ENCODE assay signal across 8 cellular contexts in the genomic region with DNA sequence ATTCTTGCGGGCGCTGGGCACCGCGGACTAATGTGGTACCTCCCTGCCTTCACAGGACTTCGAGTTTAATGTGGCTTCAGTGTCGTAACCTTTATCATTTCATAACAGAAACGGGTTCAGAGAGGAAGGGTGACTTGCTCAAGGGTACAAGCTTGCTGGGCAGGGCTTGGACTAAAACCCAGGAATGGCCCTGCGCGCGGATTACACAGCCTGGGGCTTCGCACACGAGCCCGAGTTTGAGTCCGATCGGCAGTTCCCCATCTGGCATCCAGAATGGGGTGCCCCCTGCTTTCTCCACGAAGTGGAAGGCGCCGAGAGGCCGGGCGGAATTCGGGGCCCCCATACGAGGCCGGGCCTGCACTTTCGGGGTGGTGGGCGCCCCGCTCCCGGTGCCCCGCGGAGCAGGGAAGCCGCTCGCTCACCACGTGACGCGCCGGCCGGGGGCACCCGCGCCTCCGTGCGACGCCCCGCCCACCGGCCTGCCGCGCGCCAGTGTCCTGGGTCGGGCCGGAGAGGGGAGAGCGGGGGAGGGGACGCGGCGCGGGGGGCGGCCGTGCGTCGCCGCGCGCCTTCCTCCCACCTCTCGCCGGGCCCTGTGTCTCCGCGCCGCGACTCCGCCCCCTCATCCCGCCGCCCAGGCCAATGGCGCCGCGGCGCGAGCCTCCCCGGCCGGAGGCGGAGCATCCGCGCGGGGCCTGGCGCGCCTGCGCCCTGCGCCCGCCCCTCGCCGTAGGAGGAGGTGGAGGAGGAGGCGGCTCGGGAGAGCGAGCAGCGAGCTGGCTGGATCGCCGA. TPM values are rescaled to one million over a fixed set of nuclear protein-coding genes. Genes with fewer than 3 reads are reported as not detected.
DNase-seq lines count a peak whose midpoint lies in the region; ATAC-seq, FAIRE-seq and TF ChIP-seq lines count a peak whose summit lies in the region.

A gene with protein sequence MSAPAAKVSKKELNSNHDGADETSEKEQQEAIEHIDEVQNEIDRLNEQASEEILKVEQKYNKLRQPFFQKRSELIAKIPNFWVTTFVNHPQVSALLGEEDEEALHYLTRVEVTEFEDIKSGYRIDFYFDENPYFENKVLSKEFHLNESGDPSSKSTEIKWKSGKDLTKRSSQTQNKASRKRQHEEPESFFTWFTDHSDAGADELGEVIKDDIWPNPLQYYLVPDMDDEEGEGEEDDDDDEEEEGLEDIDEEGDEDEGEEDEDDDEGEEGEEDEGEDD (plus strand): TSS at position 722 of the 792 bp plus-strand sequence. CDS start 361 bp downstream, outside the sequence.

- H4K20me1 ChIP-seq in SU-DHL-6 (ENCODE audit: low read depth, low read length): peaks cover 22% of the 10 kb centered on the region

- no peaks in the 10 kb centered on the region for H3K9me3 Mint-ChIP-seq in activated naive CD8-positive, alpha-beta T cell treated with anti-CD3 and anti-CD28 coated beads, Interleukin-2, amount 10 ng/mL, durations not matched to agents 7 days and 5 days

- peaks cover 56% of the 10 kb centered on the region for H3K4me1 Mint-ChIP-seq in activated naive CD8-positive, alpha-beta T cell treated with anti-CD3 and anti-CD28 coated beads, Interleukin-2, amount 10 ng/mL, durations not matched to agents 7 days and 5 days

- H3K36me3 Mint-ChIP-seq in activated naive CD8-positive, alpha-beta T cell treated with anti-CD3 and anti-CD28 coated beads, Interleukin-2, amount 10 ng/mL, durations not matched to agents 7 days and 5 days: peaks cover 23% of the 10 kb centered on the region

- peak; percentile 70 for ATAC-seq in HG02623 (IDR thresholded peaks at IDR 0.05; ENCODE audit: unreplicated experiment)
- peak; percentile 83 for ATAC-seq in activated naive CD8-positive, alpha-beta T cell treated with anti-CD3 and anti-CD28 coated beads, Interleukin-2, amount 10 ng/mL, durations not matched to agents 7 days and 5 days (ENCODE audit: low read depth)
- peak; percentile 81 to 89 (median 86) for ATAC-seq in pancreas

- H2AFZ ChIP-seq in SU-DHL-6 (ENCODE audit: low read depth, low read length, severe bottlenecking): peak within 1 kb of the TSS; percentile 15

- H3K79me2 ChIP-seq in SU-DHL-6 (ENCODE audit: insufficient read depth, low read length): peaks cover 84% of the 10 kb centered on the region

- H3K27me3 Mint-ChIP-seq in activated naive CD8-positive, alpha-beta T cell treated with anti-CD3 and anti-CD28 coated beads, Interleukin-2, amount 10 ng/mL, durations not matched to agents 7 days and 5 days: no peaks in the 10 kb centered on the region

- peaks cover 64% of the 10 kb centered on the region for H3F3A ChIP-seq in SU-DHL-6 (ENCODE audit: insufficient read depth)

- TF ChIP-seq POLR2A in thyroid gland (IDR thresholded peaks at IDR 0.05): peak; percentile 21 to 98

- intact Hi-C loops in head of caudate nucleus (cut with DNase I): no loop called here
- intact Hi-C loops in pancreas (cut with DNase I): no loop called here
- intact Hi-C loops in thyroid gland (cut with DNase I): loop anchor here (10.0 kb wide), 1 partner anchor 54 kb away; no protein-coding TSS in a partner anchor

- H3K27me3 ChIP-seq in GM06990 (replicated peaks; ENCODE audit: control insufficient read depth, insufficient read depth, low read length) (no peaks in the 10 kb centered on the region), SU-DHL-6 (ENCODE audit: low read length) (no peaks in the 10 kb centered on the region), pancreas (no peaks in the 10 kb centered on the region), thyroid gland (no peaks in the 10 kb centered on the region)

- POLR2A ChIA-PET in activated naive CD8-positive, alpha-beta T cell treated with anti-CD3 and anti-CD28 coated beads, Interleukin-2, amount 10 ng/mL, durations not matched to agents 7 days and 5 days (lab: Charles Lee): interaction anchor here (0.5 to 2.5 kb wide), 14 partner anchors 9 to 184 kb away, joined by 3 to 13 read pairs (median 5); a partner anchor contains a TSS

- WGBS in pancreas, 2 donors: 2% methylated on average over 56 to 92 of the region's 93 CpGs
- 14 to 20% methylated on average over 14 to 17 of the region's 93 CpGs for WGBS in thyroid gland, 2 donors

- peak within 1 kb of the TSS; percentile 96 for H3K27ac Mint-ChIP-seq in activated naive CD8-positive, alpha-beta T cell treated with anti-CD3 and anti-CD28 coated beads, Interleukin-2, amount 10 ng/mL, durations not matched to agents 7 days and 5 days

- H3K4me2 ChIP-seq in SU-DHL-6 (ENCODE audit: low read depth, low read length, poor library complexity, severe bottlenecking): peak within 1 kb of the TSS; percentile 79

- DNase-seq in GM06990 (ENCODE audit: extremely low read depth, insufficient read length) (peak; percentile 98), NCI-H1105 treated with DMSO at 0.1 percent for 48 hours (lab: John Stamatoyannopoulos, UW) (peak; percentile 83), head of caudate nucleus (peak; percentile 64 to 96 (median 90)), pancreas (peak; percentile 94 to 97 (median 96)), thyroid gland (peak; percentile 97)
- DNase-seq in activated naive CD8-positive, alpha-beta T cell treated with anti-CD3 and anti-CD28 coated beads, Interleukin-2, amount 10 ng/mL, durations not matched to agents 7 days and 5 days: peak; percentile 98

- peak within 1 kb of the TSS; percentile 97 for H3K27ac ChIP-seq in SU-DHL-6 (ENCODE audit: low read depth, low read length)
- H3K27ac ChIP-seq in pancreas: peak within 1 kb of the TSS; percentile 88 to 94 (median 92)
- H3K27ac ChIP-seq in thyroid gland: peak within 1 kb of the TSS; percentile 92 to 96 (median 93)

- H3K4me3 ChIP-seq in GM06990 (replicated peaks; ENCODE audit: low read depth, low read length): peak within 1 kb of the TSS; percentile 95
- peak within 1 kb of the TSS; percentile 81 for H3K4me3 ChIP-seq in SU-DHL-6 (ENCODE audit: insufficient read depth, low read length, poor library complexity, severe bottlenecking)
- peak within 1 kb of the TSS; percentile 47 to 80 (median 60) for H3K4me3 ChIP-seq in pancreas
- peak within 1 kb of the TSS; percentile 24 to 89 (median 81) for H3K4me3 ChIP-seq in thyroid gland (replicated peaks in 1 of 3)

- H3K4me3 Mint-ChIP-seq in activated naive CD8-positive, alpha-beta T cell treated with anti-CD3 and anti-CD28 coated beads, Interleukin-2, amount 10 ng/mL, durations not matched to agents 7 days and 5 days: peak within 1 kb of the TSS; percentile 74

- peak within 1 kb of the TSS; percentile 96 for H3K9ac ChIP-seq in SU-DHL-6 (ENCODE audit: low read length)

- TF ChIP-seq CTCF in GM06990 (IDR thresholded peaks at IDR 0.05; ENCODE audit: insufficient read depth, low read length, poor library complexity, severe bottlenecking) (no peak), SU-DHL-6 (IDR thresholded peaks at IDR 0.05; ENCODE audit: insufficient read depth, low read length, poor library complexity, severe bottlenecking) (no peak), pancreas (IDR thresholded peaks at IDR 0.05) (no peak), thyroid gland (IDR thresholded peaks at IDR 0.05) (no peak)

- H3K4me1 ChIP-seq in pancreas (peaks cover 0 to 32% (median 20%) of the 10 kb centered on the region in 3 donors), thyroid gland (peaks cover 36 to 44% of the 10 kb centered on the region in 2 donors)

- no peak for FAIRE-seq in pancreas (lab: Jason Lieb, UNC)

- peaks cover 2% of the 10 kb centered on the region; the same call in 1 of the 2 replicates for H3K36me3 ChIP-seq in GM06990 (ENCODE audit: control insufficient read depth, insufficient read depth, low read length)
- peaks cover 33% of the 10 kb centered on the region for H3K36me3 ChIP-seq in SU-DHL-6 (ENCODE audit: low read length)
- peaks cover 0 to 19% (median 4%) of the 10 kb centered on the region in 3 donors for H3K36me3 ChIP-seq in pancreas
- peaks cover 20 to 22% of the 10 kb centered on the region in 2 donors for H3K36me3 ChIP-seq in thyroid gland

- H3K9me3 ChIP-seq in SU-DHL-6 (ENCODE audit: insufficient read depth, low read length) (no peaks in the 10 kb centered on the region), pancreas (no peaks in the 10 kb centered on the region), thyroid gland (no peaks in the 10 kb centered on the region)

- H3K9me2 ChIP-seq in SU-DHL-6 (replicated peaks; ENCODE audit: insufficient read depth, low read length): no peaks in the 10 kb centered on the region

RNA-seq across cellular contexts. Expression of the gene that starts here (rescaled TPM):
- total RNA-seq in activated naive CD8-positive, alpha-beta T cell treated with anti-CD3 and anti-CD28 coated beads, Interleukin-2, amount 10 ng/mL, durations not matched to agents 7 days and 5 days: 100 to 1,000 TPM; 411 to 415 TPM
- total RNA-seq in pancreas (100 to 1,000 TPM; 107 to 162 (median 150) TPM), thyroid gland (100 to 1,000 TPM; 173 to 217 (median 202) TPM)
- polyA plus RNA-seq in pancreas: 10 to 100 TPM; 42.9 to 77.3 TPM

Comparison
In these comparisons a context has a peak if more than half of its experiments do, and no peak if none do; other contexts are left out.
1. Peak in every context shown above with its lines: DNase-seq, ATAC-seq, H3K4me3 ChIP-seq and H3K27ac ChIP-seq.